ENCODE assay signal across 1 cellular context in genomic region chr1:114511048-114511785, GRCh38.
TF ChIP-seq lines count a peak whose summit lies in the region.

Gene TRIM33 (minus strand): TSS chr1:114511203. CDS start chr1:114511076, 127 bp downstream.

TF ChIP-seq in GM12878, 131 proteins besides CTCF, POLR2A, EP300 and RAD21 (continued from another document):
- TF ChIP-seq, protein P1, sequence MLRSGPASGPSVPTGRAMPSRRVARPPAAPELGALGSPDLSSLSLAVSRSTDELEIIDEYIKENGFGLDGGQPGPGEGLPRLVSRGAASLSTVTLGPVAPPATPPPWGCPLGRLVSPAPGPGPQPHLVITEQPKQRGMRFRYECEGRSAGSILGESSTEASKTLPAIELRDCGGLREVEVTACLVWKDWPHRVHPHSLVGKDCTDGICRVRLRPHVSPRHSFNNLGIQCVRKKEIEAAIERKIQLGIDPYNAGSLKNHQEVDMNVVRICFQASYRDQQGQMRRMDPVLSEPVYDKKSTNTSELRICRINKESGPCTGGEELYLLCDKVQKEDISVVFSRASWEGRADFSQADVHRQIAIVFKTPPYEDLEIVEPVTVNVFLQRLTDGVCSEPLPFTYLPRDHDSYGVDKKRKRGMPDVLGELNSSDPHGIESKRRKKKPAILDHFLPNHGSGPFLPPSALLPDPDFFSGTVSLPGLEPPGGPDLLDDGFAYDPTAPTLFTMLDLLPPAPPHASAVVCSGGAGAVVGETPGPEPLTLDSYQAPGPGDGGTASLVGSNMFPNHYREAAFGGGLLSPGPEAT (IDR thresholded peaks at IDR 0.05; ENCODE audit: low read depth) = peak; percentile 77; the same call in 1 of the 2 replicates
